20 cellular contexts compared by ENCODE assay signal in the genomic region with DNA sequence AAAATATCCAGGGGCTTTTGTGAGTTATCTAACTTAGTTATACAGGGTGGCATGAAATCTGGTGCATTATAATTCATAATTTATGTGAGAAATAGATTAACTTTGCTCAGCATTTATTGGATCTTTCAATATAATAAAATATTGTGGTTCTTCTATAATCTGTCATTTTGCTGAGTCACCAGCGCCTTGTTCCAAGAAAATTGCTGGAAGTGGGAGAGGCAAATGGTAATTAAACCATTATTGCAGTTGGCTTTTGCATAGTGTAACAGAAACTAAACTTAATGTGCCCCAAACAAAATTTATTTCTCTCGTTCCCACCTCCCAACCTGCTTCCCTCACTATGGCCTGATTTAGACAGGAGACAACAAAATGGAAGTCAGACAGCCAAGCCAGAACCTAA.
A peak's percentile ranks its signal among the peaks of the same experiment; 100 is the strongest.
DNase-seq lines count a peak whose midpoint lies in the region; ATAC-seq, FAIRE-seq and TF ChIP-seq lines count a peak whose summit lies in the region.
"Had no signal": no experiment of that assay in that cellular context is flagged by ENCODE, and none has a peak within 500 bp of the region (broad histone marks: within the 10 kb centered on the region; RNA-seq: fewer than 3 reads in every experiment).

No MANE protein-coding gene starts in this region.

- H3K27ac ChIP-seq in A549 (no peak overlapping the region), transverse colon (peak overlapping the region in 1 of 4 donors; percentile 54)
- H3K27ac ChIP-seq in CD8-positive, alpha-beta T cell (ENCODE audit: low read depth, low read length), result no peak overlapping the region

- CTCF ChIA-PET in A549 (lab: Yijun Ruan, JAX), result no interaction called here
- CTCF ChIA-PET in CD8-positive, alpha-beta T cell (lab: Charles Lee), result no interaction called here

- intact Hi-C loops in left colon (cut with DNase I, micrococcal nuclease) (no loop called here), transverse colon (cut with DNase I; ENCODE audit: low total_unique reads) (no loop called here)
- intact Hi-C loops in CD8-positive, alpha-beta T cell (cut with DNase I, micrococcal nuclease), result no loop called here

- peaks cover 2% of the 10 kb centered on the region for H3K9me3 Mint-ChIP-seq in CD8-positive, alpha-beta T cell

- no peaks in the 10 kb centered on the region for H3K36me3 ChIP-seq in transverse colon
- no peaks in the 10 kb centered on the region for H3K36me3 ChIP-seq in CD8-positive, alpha-beta T cell (ENCODE audit: insufficient read depth, low read length)
- H3K36me3 ChIP-seq: BE2C had no signal

- TF ChIP-seq CTCF in A549 (IDR thresholded peaks at IDR 0.05), result no peak
- TF ChIP-seq CTCF in transverse colon (IDR thresholded peaks at IDR 0.05), result no peak
- no peak for TF ChIP-seq CTCF in CD8-positive, alpha-beta T cell (IDR thresholded peaks at IDR 0.05)

- H3K27me3 Mint-ChIP-seq in CD8-positive, alpha-beta T cell (ENCODE audit: low read depth), result peaks cover 18% of the 10 kb centered on the region

- ATAC-seq in A549, result no peak
- peak; percentile 65 for ATAC-seq in left colon
- ATAC-seq in CD8-positive, alpha-beta T cell, result no peak
- ATAC-seq: HCT116 had no signal

- no peak for TF ChIP-seq RAD21 in A549 (conservative IDR thresholded peaks at IDR 0.05 in 1 of 2, IDR thresholded peaks at IDR 0.05 in 1 of 2)

- in situ Hi-C loops in transverse colon (cut with MboI; ENCODE audit: low pct_ligation_motif_present in 1 of 4, low pct_unique_long_range_greater_than_20kb in 1 of 4, low sequenced_read_pairs in 3 of 4), result no loop called here

- no peaks in the 10 kb centered on the region for H3K27me3 ChIP-seq in transverse colon
- H3K27me3 ChIP-seq in CD8-positive, alpha-beta T cell (ENCODE audit: insufficient read depth, low read length), result no peaks in the 10 kb centered on the region
- H3K27me3 ChIP-seq: BE2C had no signal

- DNase-seq in A549 (ENCODE audit: low read depth in 1 of 2, low spot score in 1 of 2) (no peak), NCI-H69 (lab: John Stamatoyannopoulos, UW) (peak; percentile 29), left colon (peak in 1 of 2 donors; percentile 19), transverse colon (peak; percentile 39), DMS 273 (lab: John Stamatoyannopoulos, UW; ENCODE audit: unreplicated experiment) (no peak)
- no peak for DNase-seq in CD8-positive, alpha-beta T cell
- DNase-seq: ACHN; BE2C; C1 segment of cervical spinal cord; Caco-2; CD4-positive, CD25-positive, alpha-beta regulatory T cell; DMS153; DMS79; GDM1; GOT3; H7; HFFc6 had no signal

- no peak for FAIRE-seq in A549 (lab: Jason Lieb, UNC)
- FAIRE-seq: GM12892, GM18507 had no signal

- H3K4me3 ChIP-seq in A549 (no peak overlapping the region), transverse colon (no peak overlapping the region)
- H3K4me3 ChIP-seq in CD8-positive, alpha-beta T cell (ENCODE audit: low read depth, low read length), result no peak overlapping the region

- H3K4me1 ChIP-seq in A549 (no peaks in the 10 kb centered on the region), transverse colon (peaks cover 0 to 15% (median 9%) of the 10 kb centered on the region in 4 donors)
- H3K4me1 ChIP-seq in CD8-positive, alpha-beta T cell (ENCODE audit: insufficient read depth, low read length), result no peaks in the 10 kb centered on the region
- H3K4me1 ChIP-seq: BE2C, Caco-2 had no signal

- no peak for TF ChIP-seq EP300 in A549 (IDR thresholded peaks at IDR 0.05)
- TF ChIP-seq EP300 in transverse colon (IDR thresholded peaks at IDR 0.05; ENCODE audit: low read depth), result no peak

- no peak overlapping the region for H3K4me3 Mint-ChIP-seq in CD8-positive, alpha-beta T cell
- H3K4me3 Mint-ChIP-seq: CD4-positive, CD25-positive, alpha-beta regulatory T cell; HFFc6 had no signal

- H3K9me3 ChIP-seq in A549, result no peaks in the 10 kb centered on the region; the same call in 2 of the 3 replicates
- peaks cover 0 to 3% of the 10 kb centered on the region in 2 donors for H3K9me3 ChIP-seq in transverse colon
- no peaks in the 10 kb centered on the region for H3K9me3 ChIP-seq in CD8-positive, alpha-beta T cell (ENCODE audit: low read length)
- H3K9me3 ChIP-seq: BE2C, Caco-2 had no signal

- H3K36me3 Mint-ChIP-seq in CD8-positive, alpha-beta T cell, result no peaks in the 10 kb centered on the region
- H3K36me3 Mint-ChIP-seq: CD4-positive, CD25-positive, alpha-beta regulatory T cell had no signal

- H3K27ac Mint-ChIP-seq in CD8-positive, alpha-beta T cell, result no peak overlapping the region
- H3K27ac Mint-ChIP-seq: CD4-positive, CD25-positive, alpha-beta regulatory T cell; HFFc6 had no signal

- no peaks in the 10 kb centered on the region for H3K4me1 Mint-ChIP-seq in CD8-positive, alpha-beta T cell (ENCODE audit: low read depth)
- H3K4me1 Mint-ChIP-seq: CD4-positive, CD25-positive, alpha-beta regulatory T cell had no signal

- POLR2A ChIA-PET in A549 (lab: Yijun Ruan, JAX), result no interaction called here
- POLR2A ChIA-PET in CD8-positive, alpha-beta T cell (lab: Charles Lee), result no interaction called here

- H3K4me2 ChIP-seq in A549, result no peak overlapping the region

- WGBS in A549 (ENCODE audit: missing lambda C conversion rate), result 62% methylated on average over 2 of the region's 2 CpGs
- 25 to 40% methylated on average over 2 of the region's 2 CpGs for WGBS in transverse colon (ENCODE audit: low coverage in 1 of 2), 2 donors

- no peak for TF ChIP-seq POLR2A in A549 (IDR thresholded peaks at IDR 0.05; ENCODE audit: low read length)
- no peak for TF ChIP-seq POLR2A in transverse colon (IDR thresholded peaks at IDR 0.05)

TF ChIP-seq in A549, 52 proteins besides CTCF, POLR2A, EP300 and RAD21:
- TF ChIP-seq, protein P1, sequence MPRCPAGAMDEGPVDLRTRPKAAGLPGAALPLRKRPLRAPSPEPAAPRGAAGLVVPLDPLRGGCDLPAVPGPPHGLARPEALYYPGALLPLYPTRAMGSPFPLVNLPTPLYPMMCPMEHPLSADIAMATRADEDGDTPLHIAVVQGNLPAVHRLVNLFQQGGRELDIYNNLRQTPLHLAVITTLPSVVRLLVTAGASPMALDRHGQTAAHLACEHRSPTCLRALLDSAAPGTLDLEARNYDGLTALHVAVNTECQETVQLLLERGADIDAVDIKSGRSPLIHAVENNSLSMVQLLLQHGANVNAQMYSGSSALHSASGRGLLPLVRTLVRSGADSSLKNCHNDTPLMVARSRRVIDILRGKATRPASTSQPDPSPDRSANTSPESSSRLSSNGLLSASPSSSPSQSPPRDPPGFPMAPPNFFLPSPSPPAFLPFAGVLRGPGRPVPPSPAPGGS (IDR thresholded peaks at IDR 0.05), result no peak
- TF ChIP-seq, protein P2, sequence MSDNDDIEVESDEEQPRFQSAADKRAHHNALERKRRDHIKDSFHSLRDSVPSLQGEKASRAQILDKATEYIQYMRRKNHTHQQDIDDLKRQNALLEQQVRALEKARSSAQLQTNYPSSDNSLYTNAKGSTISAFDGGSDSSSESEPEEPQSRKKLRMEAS (IDR thresholded peaks at IDR 0.05), result no peak
- peak; percentile 32 for TF ChIP-seq MAFK (IDR thresholded peaks at IDR 0.05; ENCODE audit: partially characterized antibody)

Comparison
In these comparisons a context has a peak if more than half of its experiments do, and no peak if none do; other contexts are left out.
1. DNase-seq: peak in NCI-H69 (single experiment) and transverse colon (single experiment); none in A549 (0 of 2), CD8-positive, alpha-beta T cell (0 of 7) and DMS 273 (single experiment).